In the genomic region with DNA sequence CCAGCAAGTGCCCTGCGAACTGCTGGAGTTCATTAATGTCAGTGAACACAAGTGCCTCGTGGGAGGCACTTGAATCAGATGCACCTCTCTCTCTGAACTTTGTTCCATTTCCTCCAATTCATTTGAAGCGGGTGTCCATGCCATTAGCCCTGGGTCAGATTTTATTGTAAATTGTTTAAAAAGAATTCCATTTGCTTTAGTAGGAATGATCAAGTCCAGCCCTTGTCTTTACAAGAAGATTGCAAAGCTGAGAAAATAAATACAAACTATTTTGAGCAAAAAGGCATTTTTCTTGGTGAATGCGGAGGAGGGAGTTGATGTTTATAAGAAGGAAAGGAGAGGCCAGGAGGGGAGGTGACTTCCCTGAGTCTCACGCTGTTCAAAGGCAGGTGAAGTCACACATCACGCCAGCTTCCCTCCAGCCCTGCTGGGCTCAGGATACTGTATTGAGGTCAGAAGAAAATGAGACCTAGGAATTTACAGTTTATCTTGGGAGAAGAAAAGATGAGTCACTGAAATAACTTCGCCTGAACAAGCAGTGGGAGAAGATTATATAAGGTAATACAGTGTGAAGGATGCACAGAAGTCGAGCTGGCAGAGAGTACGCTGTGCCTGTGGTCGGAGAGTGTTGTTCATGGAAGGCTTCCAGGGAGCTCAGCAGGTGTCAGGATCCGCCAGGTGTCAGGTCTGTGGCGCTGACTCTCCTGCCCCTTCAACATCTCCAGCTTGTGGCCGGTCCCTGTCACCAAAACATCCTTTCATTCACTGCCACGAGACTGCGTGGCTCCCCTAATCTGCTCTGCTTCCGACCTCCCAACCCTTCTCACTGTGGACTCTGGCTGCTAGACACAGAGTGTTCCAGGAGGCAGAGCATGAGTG, we compare ENCODE assay signal across 9 cellular contexts. TPM values are rescaled to one million over a fixed set of nuclear protein-coding genes. Genes with fewer than 3 reads are reported as not detected.
DNase-seq lines count a peak whose midpoint lies in the region; ATAC-seq and TF ChIP-seq lines count a peak whose summit lies in the region.
"Had no signal": no experiment of that assay in that cellular context is flagged by ENCODE, and none has a peak within 500 bp of the region (broad histone marks: within the 10 kb centered on the region; RNA-seq: fewer than 3 reads in every experiment).

No MANE protein-coding gene starts in this region.

- no peaks in the 10 kb centered on the region for H3K36me3 ChIP-seq in vagina
- H3K36me3 ChIP-seq: BLaER1 had no signal

- no peak for TF ChIP-seq POLR2A in vagina (IDR thresholded peaks at IDR 0.05)

- H3K4me1 ChIP-seq in vagina = peaks cover 15% of the 10 kb centered on the region

- intact Hi-C loops in Right ventricle myocardium superior (cut with DNase I) = no loop called here
- intact Hi-C loops in Right ventricle myocardium inferior (cut with DNase I) = loop anchor here (5.0 kb wide), 1 partner anchor 36 kb away; a partner anchor contains a TSS
- intact Hi-C loops in vagina (cut with DNase I) = no loop called here

- H3K27ac ChIP-seq in VCaP = peak overlapping the region; percentile 58
- peak overlapping the region; percentile 5 for H3K27ac ChIP-seq in vagina
- H3K27ac ChIP-seq: BLaER1 had no signal

- no peaks in the 10 kb centered on the region for H3K9me3 ChIP-seq in vagina
- H3K9me3 ChIP-seq: BLaER1 had no signal

- DNase-seq in Right ventricle myocardium superior (no peak), Right ventricle myocardium inferior (ENCODE audit: missing footprints) (no peak), hepatic stellate cell (ENCODE audit: low spot score) (peak; percentile 65), vagina (ENCODE audit: extremely low spot score in 2 of 2) (no peak), inferior parietal cortex (ENCODE audit: extremely low spot score) (no peak)

- no peaks in the 10 kb centered on the region for H3K27me3 ChIP-seq in vagina
- H3K27me3 ChIP-seq: BLaER1 had no signal

- no peak overlapping the region for H3K4me3 ChIP-seq in vagina
- H3K4me3 ChIP-seq: BLaER1 had no signal

- no peak; the same call in 1 of the 2 replicates for TF ChIP-seq CTCF in VCaP (conservative IDR thresholded peaks at IDR 0.05)
- no peak for TF ChIP-seq CTCF in vagina (IDR thresholded peaks at IDR 0.05)

- ATAC-seq in Right ventricle myocardium superior (ENCODE audit: poor library complexity) (peak; percentile 40), Right ventricle myocardium inferior (no peak), GM21381 (IDR thresholded peaks at IDR 0.05; ENCODE audit: unreplicated experiment) (no peak), GM19023 (IDR thresholded peaks at IDR 0.05; ENCODE audit: unreplicated experiment) (no peak)

RNA-seq across cellular contexts. Expression of a gene that starts 36.5 kb away (rescaled TPM):
- total RNA-seq in Right ventricle myocardium superior (3.8 TPM), Right ventricle myocardium inferior (4.1 TPM), vagina (1.5 TPM)
